8 cellular contexts compared by ENCODE assay signal in genomic region chr11:5992604-5993251, GRCh38. TPM values are rescaled to one million over a fixed set of nuclear protein-coding genes. Genes with fewer than 3 reads are reported as not detected.
DNase-seq lines count a peak whose midpoint lies in the region; ATAC-seq, FAIRE-seq and TF ChIP-seq lines count a peak whose summit lies in the region.

No MANE protein-coding gene starts in this region.

- in situ Hi-C loops in ACHN (cut with HindIII; ENCODE audit: low pct_ligation_motif_present, low pct_unique_long_range_greater_than_20kb, low sequenced_read_pairs): no loop called here

- H3K36me3 ChIP-seq in upper lobe of left lung: no peaks in the 10 kb centered on the region
- no peaks in the 10 kb centered on the region for H3K36me3 ChIP-seq in aorta (ENCODE audit: control insufficient read depth in 1 of 2, insufficient read depth in 2 of 2, low read length in 1 of 2)

- H3K27ac ChIP-seq in upper lobe of left lung (no peak overlapping the region), aorta (ENCODE audit: low read depth in 1 of 2, low read length in 2 of 2) (no peak overlapping the region)

- H3K4me1 ChIP-seq in upper lobe of left lung: no peaks in the 10 kb centered on the region
- no peaks in the 10 kb centered on the region for H3K4me1 ChIP-seq in aorta (ENCODE audit: control insufficient read depth in 1 of 2, insufficient read depth in 2 of 2, low read length in 2 of 2)

- intact Hi-C loops in aorta (cut with DNase I): no loop called here

- TF ChIP-seq CTCF in fibroblast of mammary gland (conservative IDR thresholded peaks at IDR 0.05; ENCODE audit: control insufficient read depth, insufficient read depth, low read depth, low read length) (peak; percentile 50), upper lobe of left lung (IDR thresholded peaks at IDR 0.05) (peak in 5 of 6 experiments; percentile 20 to 47 (median 33))

- WGBS in upper lobe of left lung, 2 donors: 58 to 61% methylated on average over 3 of the region's 3 CpGs
- 72% methylated on average over 3 of the region's 3 CpGs for WGBS in aorta, 2 donors

- H3K4me3 ChIP-seq in fibroblast of mammary gland (ENCODE audit: control insufficient read depth, low read depth, low read length): no peak overlapping the region
- H3K4me3 ChIP-seq in upper lobe of left lung: no peak overlapping the region
- no peak overlapping the region for H3K4me3 ChIP-seq in aorta (ENCODE audit: low read length in 2 of 2)

- H3K27me3 ChIP-seq in upper lobe of left lung (no peaks in the 10 kb centered on the region), aorta (ENCODE audit: control insufficient read depth in 1 of 2, insufficient read depth in 2 of 2, low read length in 1 of 2) (no peaks in the 10 kb centered on the region)

- DNase-seq in ACHN: peak; percentile 8
- peak; percentile 17 for DNase-seq in GM12891 (ENCODE audit: insufficient read length, low spot score)
- peak; percentile 3 for DNase-seq in NCI-H460 (ENCODE audit: extremely low read depth, low read depth)
- DNase-seq in fibroblast of mammary gland (ENCODE audit: low read depth): peak; percentile 20
- DNase-seq in upper lobe of left lung: no peak
- no peak for DNase-seq in aorta
- no peak for DNase-seq in mesenteric fat pad (ENCODE audit: low spot score)

- FAIRE-seq in GM12891 (lab: Jason Lieb, UNC): no peak

- ATAC-seq in upper lobe of left lung (ENCODE audit: low FRiP score in 2 of 2) (peak in 1 of 2 donors; percentile 53), HG02884 (IDR thresholded peaks at IDR 0.05; ENCODE audit: unreplicated experiment) (no peak), aorta (ENCODE audit: low FRiP score) (no peak)

- H3K9me3 ChIP-seq in upper lobe of left lung: no peaks in the 10 kb centered on the region
- no peaks in the 10 kb centered on the region for H3K9me3 ChIP-seq in aorta (ENCODE audit: control insufficient read depth, low read length)

- TF ChIP-seq EP300 in upper lobe of left lung (IDR thresholded peaks at IDR 0.05): no peak

- TF ChIP-seq POLR2A in GM12891 (IDR thresholded peaks at IDR 0.05; ENCODE audit: low read depth, low read length): no peak
- no peak for TF ChIP-seq POLR2A in upper lobe of left lung (IDR thresholded peaks at IDR 0.05)

TF ChIP-seq in GM12891, 5 proteins besides CTCF, POLR2A, EP300 and RAD21:
- no peak for TF ChIP-seq POLR2AphosphoS5 (IDR thresholded peaks at IDR 0.05; ENCODE audit: low read depth, low read length)
- no peak for TF ChIP-seq POU2F2 (IDR thresholded peaks at IDR 0.05; ENCODE audit: low read depth, low read length)
- no peak for TF ChIP-seq SPI1 (IDR thresholded peaks at IDR 0.05; ENCODE audit: low read depth, low read length)
- no peak for TF ChIP-seq TAF1 (IDR thresholded peaks at IDR 0.05; ENCODE audit: low read depth, low read length)
- no peak for TF ChIP-seq PAX5 (IDR thresholded peaks at IDR 0.05; ENCODE audit: insufficient read depth, low read length, severe bottlenecking)

RNA-seq across cellular contexts. Expression of gene OR52L1, which starts 5.9 kb away (rescaled TPM):
- not detected for polyA plus RNA-seq in GM12891 (2012; ENCODE audit: low read depth, missing spikeins)
- not detected in 2 replicates for total RNA-seq in NCI-H460 (2014; rRNA removed; shearing (Covaris generic))
- polyA plus RNA-seq in NCI-H460 (2014; cell fraction: nucleus; rRNA removed): not detected in 2 replicates
- total RNA-seq in upper lobe of left lung (not detected), aorta (not detected), mesenteric fat pad (not detected)
- polyA plus RNA-seq in aorta: not detected

RNA-seq across cellular contexts. Expression of gene OR56A4, which starts 14.0 kb away (rescaled TPM):
- not detected for polyA plus RNA-seq in GM12891 (2012; ENCODE audit: low read depth, missing spikeins)
- total RNA-seq in NCI-H460 (2014; rRNA removed; shearing (Covaris generic)): not detected in 2 replicates
- polyA plus RNA-seq in NCI-H460 (2014; cell fraction: nucleus; rRNA removed): not detected in 2 replicates
- total RNA-seq in upper lobe of left lung: not detected
- total RNA-seq in aorta: not detected
- polyA plus RNA-seq in aorta: not detected
- not detected for total RNA-seq in mesenteric fat pad

RNA-seq across cellular contexts. Expression of gene OR56A5, which starts 24.4 kb away (rescaled TPM):
- not detected for polyA plus RNA-seq in GM12891 (2012; ENCODE audit: low read depth, missing spikeins)
- total RNA-seq in NCI-H460 (2014; rRNA removed; shearing (Covaris generic)): not detected in 2 replicates
- polyA plus RNA-seq in NCI-H460 (2014; cell fraction: nucleus; rRNA removed): not detected in 2 replicates
- total RNA-seq in upper lobe of left lung (not detected), aorta (not detected), mesenteric fat pad (not detected)
- polyA plus RNA-seq in aorta: not detected

RNA-seq across cellular contexts. Expression of gene OR56A1, which starts 37.8 kb away (rescaled TPM):
- not detected for polyA plus RNA-seq in GM12891 (2012; ENCODE audit: low read depth, missing spikeins)
- not detected in 2 replicates for total RNA-seq in NCI-H460 (2014; rRNA removed; shearing (Covaris generic))
- not detected in 2 replicates for polyA plus RNA-seq in NCI-H460 (2014; cell fraction: nucleus; rRNA removed)
- total RNA-seq in upper lobe of left lung: under 1 TPM in 1 of 6 donors, not detected in 5; 0.15 TPM
- total RNA-seq in aorta: under 1 TPM in 1 of 2 donors, not detected in 1; 0.13 TPM
- polyA plus RNA-seq in aorta: not detected
- total RNA-seq in mesenteric fat pad: 0.03 TPM

RNA-seq across cellular contexts. Expression of gene OR56A3, which starts 50.7 kb away (rescaled TPM):
- polyA plus RNA-seq in GM12891 (2012; ENCODE audit: low read depth, missing spikeins): not detected
- total RNA-seq in NCI-H460 (2014; rRNA removed; shearing (Covaris generic)): not detected in 2 replicates
- polyA plus RNA-seq in NCI-H460 (2014; cell fraction: nucleus; rRNA removed): not detected in 2 replicates
- total RNA-seq in upper lobe of left lung: not detected
- not detected for total RNA-seq in aorta
- not detected for polyA plus RNA-seq in aorta
- total RNA-seq in mesenteric fat pad: not detected

Comparison
In these comparisons a context has a peak if more than half of its experiments do, and no peak if none do; other contexts are left out.
1. DNase-seq: peak in ACHN (single experiment), GM12891 (single experiment), NCI-H460 (single experiment) and fibroblast of mammary gland (single experiment); none in upper lobe of left lung (0 of 2), aorta (0 of 2) and mesenteric fat pad (single experiment).